8 cellular contexts compared by ENCODE assay signal in genomic region chr6:166005846-166006592, GRCh38.
DNase-seq lines count a peak whose midpoint lies in the region; TF ChIP-seq lines count a peak whose summit lies in the region.

No MANE protein-coding gene starts in this region.

- H3K36me3 ChIP-seq in thyroid gland = no peaks in the 10 kb centered on the region

- H3K36me3 Mint-ChIP-seq in activated CD4-positive, alpha-beta memory T cell treated with anti-CD3 and anti-CD28 coated beads for 36 hours = no peaks in the 10 kb centered on the region

- H3K27me3 Mint-ChIP-seq in activated CD4-positive, alpha-beta memory T cell treated with anti-CD3 and anti-CD28 coated beads for 36 hours = peaks cover 59% of the 10 kb centered on the region

- no peak for TF ChIP-seq POLR2A in thyroid gland (IDR thresholded peaks at IDR 0.05)

- intact Hi-C loops in thyroid gland (cut with DNase I) = no loop called here
- intact Hi-C loops in activated CD4-positive, alpha-beta memory T cell treated with anti-CD3 and anti-CD28 coated beads for 36 hours (cut with micrococcal nuclease) = loop anchor here (5.0 kb wide), 1 partner anchor 339 kb away; no protein-coding TSS in a partner anchor

- no peaks in the 10 kb centered on the region for H3K9me3 ChIP-seq in thyroid gland

- peak overlapping the region; percentile 38 for H3K27ac ChIP-seq in layer of hippocampus (ENCODE audit: low read depth, low read length)
- H3K27ac ChIP-seq in thyroid gland = peak overlapping the region; percentile 82 to 96 (median 92)

- no peak overlapping the region for H3K4me3 Mint-ChIP-seq in activated CD4-positive, alpha-beta memory T cell treated with anti-CD3 and anti-CD28 coated beads for 36 hours

- H3K4me1 ChIP-seq in thyroid gland = peaks cover 16 to 20% of the 10 kb centered on the region in 2 donors

- 0 to 1% methylated on average over 30 to 40 of the region's 43 CpGs for WGBS in thyroid gland, 2 donors

- peak; percentile 31 for DNase-seq in DMS153 (lab: John Stamatoyannopoulos, UW)
- no peak for DNase-seq in DMS153 treated with DMSO at 0.1 percent for 48 hours (lab: John Stamatoyannopoulos, UW; ENCODE audit: unreplicated experiment)
- DNase-seq in brain pericyte (ENCODE audit: low read depth, low spot score) = peak; percentile 65
- DNase-seq in thyroid gland = peak; percentile 66 to 71
- DNase-seq in activated CD4-positive, alpha-beta memory T cell treated with anti-CD3 and anti-CD28 coated beads for 36 hours = no peak
- no peak for DNase-seq in UCSD-AML1 (lab: John Stamatoyannopoulos, UW; ENCODE audit: unreplicated experiment)
- no peak for DNase-seq in GF-D8 (lab: John Stamatoyannopoulos, UW)

- H3K4me3 ChIP-seq in thyroid gland (replicated peaks in 1 of 3) = peak overlapping the region; percentile 39 to 44 (median 40)

- no peak overlapping the region for H3K27ac Mint-ChIP-seq in activated CD4-positive, alpha-beta memory T cell treated with anti-CD3 and anti-CD28 coated beads for 36 hours

- TF ChIP-seq CTCF in thyroid gland (IDR thresholded peaks at IDR 0.05) = no peak

- CTCF ChIA-PET in activated CD4-positive, alpha-beta memory T cell treated with anti-CD3 and anti-CD28 coated beads for 36 hours (lab: Charles Lee) = interaction anchor here (0.6 kb wide), 1 partner anchor 418 kb away, joined by 3 read pairs; no protein-coding TSS in a partner anchor

- POLR2A ChIA-PET in activated CD4-positive, alpha-beta memory T cell treated with anti-CD3 and anti-CD28 coated beads for 36 hours (lab: Charles Lee) = no interaction called here

- H3K9me3 Mint-ChIP-seq in activated CD4-positive, alpha-beta memory T cell treated with anti-CD3 and anti-CD28 coated beads for 36 hours = no peaks in the 10 kb centered on the region

- H3K4me1 Mint-ChIP-seq in activated CD4-positive, alpha-beta memory T cell treated with anti-CD3 and anti-CD28 coated beads for 36 hours (ENCODE audit: low read depth) = peaks cover 5% of the 10 kb centered on the region

- H3K27me3 ChIP-seq in layer of hippocampus (ENCODE audit: control insufficient read depth, insufficient read depth, low read length) (peaks cover 17% of the 10 kb centered on the region), thyroid gland (no peaks in the 10 kb centered on the region)

Comparison
In these comparisons a context has a peak if more than half of its experiments do, and no peak if none do; other contexts are left out.
1. DNase-seq: peak in DMS153 (single experiment), brain pericyte (single experiment) and thyroid gland (2 of 2); none in DMS153 treated with DMSO at 0.1 percent for 48 hours (single experiment), activated CD4-positive, alpha-beta memory T cell treated with anti-CD3 and anti-CD28 coated beads for 36 hours (single experiment), UCSD-AML1 (single experiment) and GF-D8 (single experiment).